Comparison of ENCODE assay signal across 20 cellular contexts in the genomic region with DNA sequence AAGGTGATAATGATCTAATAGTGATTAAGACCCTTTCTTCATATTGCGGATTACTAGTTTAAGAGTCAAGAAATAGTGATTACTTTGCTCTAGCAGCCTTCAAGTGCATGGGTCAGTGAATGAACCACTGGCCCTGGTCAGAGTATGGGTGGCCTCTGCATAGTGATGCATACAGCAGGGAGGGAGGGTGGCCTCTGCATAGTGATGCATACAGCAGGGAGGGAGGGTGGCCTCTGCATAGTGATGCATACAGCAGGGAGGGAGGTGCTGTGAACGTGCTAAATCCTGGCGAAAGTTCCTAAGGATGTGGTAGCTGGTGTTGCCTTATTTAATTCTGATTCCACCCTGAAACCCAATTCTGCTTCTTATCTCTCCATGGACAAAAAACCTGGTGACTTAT.
"Had no signal": no experiment of that assay in that cellular context is flagged by ENCODE, and none has a peak within 500 bp of the region (broad histone marks: within the 10 kb centered on the region; RNA-seq: fewer than 3 reads in every experiment).

No MANE protein-coding gene starts in this region.

- H3K4me3 Mint-ChIP-seq: memory B cell, naive B cell, nephron progenitor cell had no signal

- H3K9me3 Mint-ChIP-seq: memory B cell, nephron progenitor cell had no signal

- H3K4me1 ChIP-seq: left ventricle myocardium inferior, lower lobe of right lung, right atrium auricular region, suprapubic skin, tibial artery, upper lobe of left lung, vagina had no signal

- H3K36me3 Mint-ChIP-seq: memory B cell, naive B cell had no signal

- DNase-seq: effector memory CD4-positive, alpha-beta T cell; kidney; left cardiac atrium; left ventricle myocardium inferior; lower lobe of right lung; naive B cell; nephron progenitor cell; small intestine; stimulated activated CD4-positive, alpha-beta T cell treated with anti-CD3 and anti-CD28 coated beads, Interleukin-12 subunit alpha, Interleukin-12 subunit beta, amount 100 ng/mL, for 4 hours; stimulated activated naive CD4-positive, alpha-beta T cell treated with Interleukin-2 at 50 U/mL for 16 hours; tibial artery; upper lobe of left lung had no signal

- H3K4me3 ChIP-seq: esophagus muscularis mucosa, gastroesophageal sphincter, left ventricle myocardium inferior, lower lobe of right lung, right atrium auricular region, suprapubic skin, tibial artery, upper lobe of left lung, vagina had no signal

- H3K36me3 ChIP-seq: esophagus muscularis mucosa, gastroesophageal sphincter, left ventricle myocardium inferior, lower lobe of right lung, right atrium auricular region, suprapubic skin, tibial artery, upper lobe of left lung, vagina had no signal

- H3K4me1 Mint-ChIP-seq: memory B cell, naive B cell, nephron progenitor cell had no signal

- FAIRE-seq: endometrium, kidney, small intestine had no signal

- H3K27ac ChIP-seq: epithelial cell of prostate, esophagus muscularis mucosa, gastroesophageal sphincter, left ventricle myocardium inferior, lower lobe of right lung, right atrium auricular region, suprapubic skin, tibial artery, upper lobe of left lung, vagina had no signal

- H3K27ac Mint-ChIP-seq: memory B cell, nephron progenitor cell had no signal

- H3K27me3 Mint-ChIP-seq: memory B cell, naive B cell had no signal

- H3K9me3 ChIP-seq: esophagus muscularis mucosa, gastroesophageal sphincter, left ventricle myocardium inferior, lower lobe of right lung, right atrium auricular region, suprapubic skin, tibial artery, upper lobe of left lung, vagina had no signal

- ATAC-seq: gastroesophageal sphincter, left cardiac atrium, lower lobe of right lung had no signal

- H3K27me3 ChIP-seq: esophagus muscularis mucosa, gastroesophageal sphincter, right atrium auricular region, suprapubic skin, tibial artery, upper lobe of left lung, vagina had no signal
